13 cellular contexts compared by ENCODE assay signal in the genomic region with DNA sequence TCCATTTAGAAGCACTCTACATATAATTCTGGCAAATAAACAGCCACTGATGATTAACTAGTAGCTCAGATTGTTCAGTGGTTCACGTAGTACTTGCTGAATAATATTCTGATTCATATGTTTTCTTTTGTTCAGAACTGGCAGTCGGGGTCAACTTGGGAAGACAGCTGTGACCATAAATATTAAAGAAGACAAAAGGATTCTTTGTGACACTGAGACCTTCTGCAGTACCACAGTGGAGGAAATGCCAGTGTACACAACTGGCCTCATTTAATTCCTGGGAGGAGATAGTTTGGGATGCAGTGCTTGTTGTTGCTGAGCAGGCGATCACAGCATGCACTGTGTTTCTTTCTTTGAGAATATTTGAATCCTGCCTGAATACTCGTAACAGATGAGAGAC. TPM values are rescaled to one million over a fixed set of nuclear protein-coding genes. Genes with fewer than 3 reads are reported as not detected.
DNase-seq lines count a peak whose midpoint lies in the region; ATAC-seq, FAIRE-seq and TF ChIP-seq lines count a peak whose summit lies in the region.
"Had no signal": no experiment of that assay in that cellular context is flagged by ENCODE, and none has a peak within 500 bp of the region (broad histone marks: within the 10 kb centered on the region; RNA-seq: fewer than 3 reads in every experiment).

No MANE protein-coding gene starts in this region.

- H3K9me3 Mint-ChIP-seq in mesothelial cell of epicardium: peaks cover 2% of the 10 kb centered on the region
- H3K9me3 Mint-ChIP-seq: activated CD4-positive, alpha-beta memory T cell treated with anti-CD3 and anti-CD28 coated beads for 36 hours; T-helper 1 cell treated with Interleukin-12 subunit alpha and Interleukin-12 subunit beta and Interleukin-4 antibody, amounts not matched to agents 30 μg/mL and 1 μg/mL, for 36 hours had no signal

- no peaks in the 10 kb centered on the region for H3K27me3 ChIP-seq in adrenal gland
- no peaks in the 10 kb centered on the region for H3K27me3 ChIP-seq in ovary

- H3K4me1 Mint-ChIP-seq in mesothelial cell of epicardium: peaks cover 1% of the 10 kb centered on the region
- H3K4me1 Mint-ChIP-seq: CD14-positive monocyte had no signal

- H3K4me1 ChIP-seq in adrenal gland (replicated peaks in 1 of 2) (peaks cover 0 to 11% of the 10 kb centered on the region in 2 donors), ovary (ENCODE audit: insufficient read depth) (no peaks in the 10 kb centered on the region)

- intact Hi-C loops in adrenal gland (cut with DNase I) (no loop called here), Right ventricle myocardium inferior (cut with DNase I) (no loop called here), ovary (cut with DNase I) (no loop called here)

- H3K9me3 ChIP-seq in adrenal gland (replicated peaks in 1 of 3) (no peaks in the 10 kb centered on the region), ovary (no peaks in the 10 kb centered on the region)

- H3K4me3 ChIP-seq in adrenal gland (no peak overlapping the region), ovary (no peak overlapping the region)

- H3K27me3 Mint-ChIP-seq in mesothelial cell of epicardium (ENCODE audit: low read depth): no peaks in the 10 kb centered on the region
- H3K27me3 Mint-ChIP-seq: activated CD4-positive, alpha-beta memory T cell treated with anti-CD3 and anti-CD28 coated beads for 36 hours had no signal

- no peak overlapping the region for H3K27ac Mint-ChIP-seq in mesothelial cell of epicardium
- H3K27ac Mint-ChIP-seq: activated CD4-positive, alpha-beta memory T cell treated with anti-CD3 and anti-CD28 coated beads for 36 hours; CD14-positive monocyte; T-helper 1 cell treated with Interleukin-12 subunit alpha and Interleukin-12 subunit beta and Interleukin-4 antibody, amounts not matched to agents 30 μg/mL and 1 μg/mL, for 36 hours had no signal

- TF ChIP-seq POLR2A in adrenal gland (IDR thresholded peaks at IDR 0.05) (peak in 1 of 2 donors; percentile 10), ovary (IDR thresholded peaks at IDR 0.05) (no peak)

- peak; percentile 69 for DNase-seq in ELR (ENCODE audit: low read depth)
- DNase-seq in adrenal gland: peak in 4 of 7 donors; percentile 13 to 29 (median 24)
- peak in 1 of 2 donors; percentile 34 for DNase-seq in frontal cortex (ENCODE audit: low spot score in 2 of 2)
- DNase-seq in putamen (ENCODE audit: low spot score): peak; percentile 88
- DNase-seq in Right ventricle myocardium inferior (ENCODE audit: missing footprints): no peak
- DNase-seq in ovary: no peak
- DNase-seq in mesothelial cell of epicardium (ENCODE audit: low spot score in 2 of 2, unreplicated experiment in 2 of 2): no peak
- no peak for DNase-seq in stimulated activated CD4-positive, alpha-beta T cell treated with anti-CD3 and anti-CD28 coated beads, Interleukin-2, amount 100 ng/mL, for 48 hours
- DNase-seq: activated CD4-positive, alpha-beta memory T cell treated with anti-CD3 and anti-CD28 coated beads for 36 hours; activated naive CD4-positive, alpha-beta T cell treated with Interleukin-2 at 50 U/mL for 16 hours; stimulated activated CD8-positive, alpha-beta memory T cell treated with anti-CD3 and anti-CD28 coated beads, Interleukin-4, amount 100 ng/mL, for 48 hours had no signal

- WGBS in adrenal gland, 4 donors: 31 to 41% (median 41%) methylated on average over 4 of the region's 4 CpGs
- WGBS in ovary, 3 donors: 75 to 84% (median 81%) methylated on average over 4 of the region's 4 CpGs

- H3K4me3 Mint-ChIP-seq in mesothelial cell of epicardium: no peak overlapping the region
- H3K4me3 Mint-ChIP-seq: activated CD4-positive, alpha-beta memory T cell treated with anti-CD3 and anti-CD28 coated beads for 36 hours; CD14-positive monocyte; T-helper 1 cell treated with Interleukin-12 subunit alpha and Interleukin-12 subunit beta and Interleukin-4 antibody, amounts not matched to agents 30 μg/mL and 1 μg/mL, for 36 hours had no signal

- peak overlapping the region in 1 of 5 donors; percentile 64 for H3K27ac ChIP-seq in adrenal gland
- no peak overlapping the region for H3K27ac ChIP-seq in ovary

- peak; percentile 34 for FAIRE-seq in frontal cortex (lab: Jason Lieb, UNC)

- no peak for TF ChIP-seq EP300 in ovary (IDR thresholded peaks at IDR 0.05)

- H3K36me3 ChIP-seq in adrenal gland (replicated peaks in 1 of 2): peaks cover 0 to 17% of the 10 kb centered on the region in 2 donors
- H3K36me3 ChIP-seq in ovary: no peaks in the 10 kb centered on the region

- TF ChIP-seq CTCF in adrenal gland (IDR thresholded peaks at IDR 0.05) (no peak), ovary (IDR thresholded peaks at IDR 0.05) (no peak), mesothelial cell of epicardium (IDR thresholded peaks at IDR 0.05; ENCODE audit: unreplicated experiment) (no peak)

- ATAC-seq in Right ventricle myocardium inferior: no peak

- peaks cover 28% of the 10 kb centered on the region for H3K36me3 Mint-ChIP-seq in mesothelial cell of epicardium
- H3K36me3 Mint-ChIP-seq: activated CD4-positive, alpha-beta memory T cell treated with anti-CD3 and anti-CD28 coated beads for 36 hours had no signal

RNA-seq across cellular contexts. Expression of a gene that starts 26.6 kb away (rescaled TPM):
- 10 to 100 TPM; 15.0 to 62.7 (median 29.0) TPM for total RNA-seq in adrenal gland
- polyA plus RNA-seq in adrenal gland: 10 to 100 TPM in 1 of 3 donors, 1 to 10 TPM in 2; 6.5 to 11.3 (median 9.9) TPM
- total RNA-seq in frontal cortex: 42.0 TPM
- 0.22 TPM for total RNA-seq in Right ventricle myocardium inferior
- 1 to 10 TPM in 3 of 7 donors, under 1 TPM in 4; 0.12 to 1.1 (median 0.61) TPM for total RNA-seq in ovary
- polyA plus RNA-seq in ovary: 1 to 10 TPM in 1 of 2 donors, under 1 TPM in 1; 0.39 to 2.2 TPM
- 2.0 to 3.4 TPM (median 3.1 TPM) in 3 replicates for total RNA-seq in mesothelial cell of epicardium

Comparison
In these comparisons a context has a peak if more than half of its experiments do, and no peak if none do; other contexts are left out.
1. DNase-seq: peak in ELR (single experiment), adrenal gland (4 of 7) and putamen (single experiment); none in Right ventricle myocardium inferior (single experiment), ovary (0 of 5), mesothelial cell of epicardium (0 of 2) and stimulated activated CD4-positive, alpha-beta T cell treated with anti-CD3 and anti-CD28 coated beads, Interleukin-2, amount 100 ng/mL, for 48 hours (0 of 2).